20 cellular contexts compared by ENCODE assay signal in genomic region chr6:79872303-79872702, GRCh38.
DNase-seq lines count a peak whose midpoint lies in the region; ATAC-seq and TF ChIP-seq lines count a peak whose summit lies in the region.
"Had no signal": no experiment of that assay in that cellular context is flagged by ENCODE, and none has a peak within 500 bp of the region (broad histone marks: within the 10 kb centered on the region; RNA-seq: fewer than 3 reads in every experiment).

No MANE protein-coding gene starts in this region.

- intact Hi-C loops in mammary epithelial cell (cut with micrococcal nuclease), result loop anchor here (2.0 kb wide), 1 partner anchor 794 kb away; the partner anchor contains the start of gene PHIP
- intact Hi-C loops in naive thymus-derived CD4-positive, alpha-beta T cell (cut with micrococcal nuclease), result loop anchor here in 1 of 2 donors (5.0 kb wide), 1 partner anchor 235 kb away; the partner anchor contains the start of gene BCKDHB

- WGBS in mammary epithelial cell (ENCODE audit: low coverage, missing lambda C conversion rate), result 54% methylated on average over 2 of the region's 2 CpGs
- WGBS in smooth muscle cell (ENCODE audit: low lambda C conversion rate), result 51% methylated on average over 2 of the region's 2 CpGs

- peaks cover 9 to 31% (median 21%) of the 10 kb centered on the region in 5 donors for H3K27me3 Mint-ChIP-seq in naive thymus-derived CD4-positive, alpha-beta T cell

- H2AFZ ChIP-seq in mammary epithelial cell (ENCODE audit: low read depth, low read length) (no peak overlapping the region), smooth muscle cell (ENCODE audit: low read depth) (no peak overlapping the region)

- H3K4me1 ChIP-seq in mammary epithelial cell (ENCODE audit: insufficient read depth, low read length) (peaks cover 39% of the 10 kb centered on the region), smooth muscle cell (ENCODE audit: low read depth) (no peaks in the 10 kb centered on the region)
- H3K4me1 ChIP-seq in naive thymus-derived CD4-positive, alpha-beta T cell (ENCODE audit: control insufficient read depth in 2 of 2, insufficient read depth in 2 of 2, low read length in 2 of 2), result no peaks in the 10 kb centered on the region

- POLR2A ChIA-PET in naive thymus-derived CD4-positive, alpha-beta T cell (lab: Charles Lee), result no interaction called here

- H3K27ac Mint-ChIP-seq in naive thymus-derived CD4-positive, alpha-beta T cell, result no peak overlapping the region

- H3K4me2 ChIP-seq in mammary epithelial cell (ENCODE audit: insufficient read depth, low read depth, low read length), result peak overlapping the region; percentile 15
- H3K4me2 ChIP-seq in smooth muscle cell, result no peak overlapping the region

- BruUV-seq in mammary epithelial cell (replicated peaks; lab: Mats Ljungman, UMichigan), result no TSS peak

- in situ Hi-C loops in mammary epithelial cell (cut with MboI; ENCODE audit: low sequenced_read_pairs in 2 of 2), result loop anchor here in 1 of 2 donors (10.0 kb wide), 1 partner anchor 222 kb away; no protein-coding TSS in a partner anchor

- TF ChIP-seq CTCF in mammary epithelial cell (conservative IDR thresholded peaks at IDR 0.05 in 1 of 2, IDR thresholded peaks at IDR 0.05 in 1 of 2; ENCODE audit: extremely low read depth in 1 of 2, insufficient read depth in 1 of 2, low read depth in 1 of 2, low read length in 2 of 2) (no peak), fibroblast of mammary gland (conservative IDR thresholded peaks at IDR 0.05; ENCODE audit: control insufficient read depth, insufficient read depth, low read depth, low read length) (no peak), smooth muscle cell (IDR thresholded peaks at IDR 0.05; ENCODE audit: borderline replicate concordance, insufficient read depth, poor library complexity, severe bottlenecking) (no peak)

- no peaks in the 10 kb centered on the region for H3K36me3 Mint-ChIP-seq in naive thymus-derived CD4-positive, alpha-beta T cell

- H3K4me3 ChIP-seq in mammary epithelial cell (replicated peaks in 1 of 3; ENCODE audit: insufficient read depth in 1 of 3, low read depth in 2 of 3, low read length in 3 of 3) (no peak overlapping the region), fibroblast of mammary gland (ENCODE audit: control insufficient read depth, low read depth, low read length) (no peak overlapping the region), smooth muscle cell (no peak overlapping the region)
- no peak overlapping the region for H3K4me3 ChIP-seq in naive thymus-derived CD4-positive, alpha-beta T cell (ENCODE audit: low read length)
- H3K4me3 ChIP-seq: GM12878, K562 had no signal

- H4K20me1 ChIP-seq in mammary epithelial cell (ENCODE audit: insufficient read depth, low read length) (no peaks in the 10 kb centered on the region), smooth muscle cell (ENCODE audit: low read depth) (no peaks in the 10 kb centered on the region)

- no peak for ATAC-seq in HG03457 (IDR thresholded peaks at IDR 0.05; ENCODE audit: unreplicated experiment)
- no peak for ATAC-seq in naive thymus-derived CD4-positive, alpha-beta T cell
- ATAC-seq: GM12878, HepG2, K562 had no signal

- no peak overlapping the region for H3K4me3 Mint-ChIP-seq in naive thymus-derived CD4-positive, alpha-beta T cell

- H3K79me2 ChIP-seq in mammary epithelial cell (ENCODE audit: insufficient read depth, low read length) (no peaks in the 10 kb centered on the region), smooth muscle cell (ENCODE audit: low read depth) (no peaks in the 10 kb centered on the region)

- CTCF ChIA-PET in mammary epithelial cell (lab: Charles Lee; ENCODE audit: low non-redundant PET), result no interaction called here
- CTCF ChIA-PET in naive thymus-derived CD4-positive, alpha-beta T cell (lab: Charles Lee), result no interaction called here

- no peaks in the 10 kb centered on the region for H3K36me3 ChIP-seq in mammary epithelial cell (ENCODE audit: insufficient read depth, low read length)
- no peaks in the 10 kb centered on the region for H3K36me3 ChIP-seq in smooth muscle cell (ENCODE audit: low read depth)
- no peaks in the 10 kb centered on the region for H3K36me3 ChIP-seq in naive thymus-derived CD4-positive, alpha-beta T cell (ENCODE audit: control insufficient read depth in 2 of 3, insufficient read depth in 3 of 3, low read length in 3 of 3)
- H3K36me3 ChIP-seq: BE2C had no signal

- no peaks in the 10 kb centered on the region for H3K9me3 Mint-ChIP-seq in naive thymus-derived CD4-positive, alpha-beta T cell

- H3K27me3 ChIP-seq in mammary epithelial cell (ENCODE audit: insufficient read depth, low read length) (no peaks in the 10 kb centered on the region), smooth muscle cell (ENCODE audit: low read depth) (no peaks in the 10 kb centered on the region)
- no peaks in the 10 kb centered on the region for H3K27me3 ChIP-seq in naive thymus-derived CD4-positive, alpha-beta T cell (ENCODE audit: control insufficient read depth in 2 of 2, insufficient read depth in 2 of 2, low read length in 2 of 2)

- H3K9me3 ChIP-seq in mammary epithelial cell (replicated peaks; ENCODE audit: insufficient read depth, low read length) (no peaks in the 10 kb centered on the region), smooth muscle cell (replicated peaks; ENCODE audit: low read depth) (no peaks in the 10 kb centered on the region)
- no peaks in the 10 kb centered on the region for H3K9me3 ChIP-seq in naive thymus-derived CD4-positive, alpha-beta T cell (ENCODE audit: control insufficient read depth in 2 of 3, low read length in 3 of 3)
- H3K9me3 ChIP-seq: BE2C had no signal

- peak overlapping the region; percentile 27 for H3K27ac ChIP-seq in mammary epithelial cell (ENCODE audit: insufficient read depth, low read depth, low read length)
- peak overlapping the region; percentile 43 for H3K27ac ChIP-seq in smooth muscle cell (ENCODE audit: low read depth)
- H3K27ac ChIP-seq in naive thymus-derived CD4-positive, alpha-beta T cell (ENCODE audit: low read depth, low read length), result no peak overlapping the region

- DNase-seq in NCI-H460 (ENCODE audit: extremely low read depth, low read depth) (peak; percentile 83), mammary epithelial cell (peak; percentile 75), fibroblast of mammary gland (ENCODE audit: low read depth) (peak; percentile 15), smooth muscle cell (lab: John Stamatoyannopoulos, UW; ENCODE audit: unreplicated experiment) (no peak), DMS153 (lab: John Stamatoyannopoulos, UW) (no peak)
- DNase-seq in naive thymus-derived CD4-positive, alpha-beta T cell, result no peak
- DNase-seq: BE2C, DND-41, H7, NCI-H1092 treated with DMSO at 0.1 percent for 48 hours, NCI-H1436 treated with DMSO at 0.1 percent for 48 hours, NCI-H1930, NCI-H510A, NCI-H774, OCI-M1, SHP77 had no signal

- dilution Hi-C loops in mammary epithelial cell (cut with HindIII; ENCODE audit: low sequenced_read_pairs), result no loop called here

- H3K4me1 Mint-ChIP-seq in naive thymus-derived CD4-positive, alpha-beta T cell, result peaks cover 7 to 20% (median 10%) of the 10 kb centered on the region in 7 donors

- no peaks in the 10 kb centered on the region for H3F3A ChIP-seq in smooth muscle cell (ENCODE audit: low read depth)

- no peak overlapping the region for H3K9ac ChIP-seq in mammary epithelial cell (ENCODE audit: insufficient read depth, low read length)
- H3K9ac ChIP-seq in smooth muscle cell (ENCODE audit: low read depth), result no peak overlapping the region

Comparison
In these comparisons a context has a peak if more than half of its experiments do, and no peak if none do; other contexts are left out.
1. DNase-seq: peak in NCI-H460 (single experiment), mammary epithelial cell (single experiment) and fibroblast of mammary gland (single experiment); none in smooth muscle cell (single experiment), DMS153 (single experiment) and naive thymus-derived CD4-positive, alpha-beta T cell (0 of 9).